13 cellular contexts compared by ENCODE assay signal in the genomic region with DNA sequence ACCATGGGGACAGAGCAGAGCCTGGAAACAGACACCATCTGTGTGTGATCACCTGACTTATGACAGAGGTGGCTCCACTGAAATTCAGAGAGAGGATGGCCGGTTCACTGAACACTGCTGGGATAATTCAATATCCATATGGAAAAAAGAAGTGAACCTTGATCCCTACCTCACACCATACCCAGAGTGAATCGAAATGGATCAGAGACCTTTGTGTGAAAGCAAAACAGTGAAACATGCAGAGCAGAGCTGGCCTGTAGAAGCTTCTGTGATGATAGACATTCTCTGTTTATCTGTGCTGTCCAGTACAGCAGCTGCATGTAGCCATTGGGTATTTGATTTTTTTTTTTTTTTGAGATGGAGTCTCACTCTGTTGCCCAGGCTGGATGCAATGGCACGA.
"Had no signal": no experiment of that assay in that cellular context is flagged by ENCODE, and none has a peak within 500 bp of the region (broad histone marks: within the 10 kb centered on the region; RNA-seq: fewer than 3 reads in every experiment).

No MANE protein-coding gene starts in this region.

- H3K27me3 ChIP-seq: gastrocnemius medialis had no signal

- H3K27me3 Mint-ChIP-seq: activated CD4-positive, alpha-beta T cell treated with anti-CD3 and anti-CD28 coated beads, Interleukin-2, amount 10 ng/mL, durations not matched to agents 7 days and 5 days; activated CD8-positive, alpha-beta memory T cell treated with anti-CD3 and anti-CD28 coated beads, Interleukin-2, amount 10 ng/mL, durations not matched to agents 7 days and 5 days had no signal

- H3K27ac ChIP-seq: gastrocnemius medialis, heart right ventricle, lower lobe of right lung had no signal

- H3K36me3 ChIP-seq: gastrocnemius medialis had no signal

- H3K9me3 ChIP-seq: gastrocnemius medialis had no signal

- DNase-seq: activated CD4-positive, alpha-beta T cell treated with anti-CD3 and anti-CD28 coated beads, Interleukin-2, amount 10 ng/mL, durations not matched to agents 7 days and 5 days; activated CD4-positive, CD25-positive, alpha-beta regulatory T cell; activated CD8-positive, alpha-beta memory T cell treated with anti-CD3 and anti-CD28 coated beads, Interleukin-2, amount 10 ng/mL, durations not matched to agents 7 days and 5 days; activated gamma-delta T cell treated with Interleukin-2 at 50 U/mL for 16 hours; activated T-cell treated with anti-CD3 and anti-CD28 coated beads, Interleukin-2, amount 50 U/mL, for 4 hours; erythroblast; gastrocnemius medialis; left colon; lower lobe of right lung; stimulated activated CD4-positive, alpha-beta T cell treated with anti-CD3 and anti-CD28 coated beads, Interleukin-12 subunit alpha, Interleukin-12 subunit beta, amount 100 ng/mL, for 4 hours; stimulated activated CD4-positive, alpha-beta T cell treated with anti-CD3 and anti-CD28 coated beads, Interleukin-2, amount 100 ng/mL, for 24 hours had no signal

- H3K4me3 ChIP-seq: gastrocnemius medialis, heart right ventricle, lower lobe of right lung had no signal

- H3K9me3 Mint-ChIP-seq: activated CD4-positive, alpha-beta T cell treated with anti-CD3 and anti-CD28 coated beads, Interleukin-2, amount 10 ng/mL, durations not matched to agents 7 days and 5 days; activated T-cell treated with anti-CD3 and anti-CD28 coated beads, Interleukin-2, amount 50 U/mL, for 4 hours had no signal

- H3K4me3 Mint-ChIP-seq: activated CD4-positive, alpha-beta T cell treated with anti-CD3 and anti-CD28 coated beads, Interleukin-2, amount 10 ng/mL, durations not matched to agents 7 days and 5 days; activated CD8-positive, alpha-beta memory T cell treated with anti-CD3 and anti-CD28 coated beads, Interleukin-2, amount 10 ng/mL, durations not matched to agents 7 days and 5 days; activated T-cell treated with anti-CD3 and anti-CD28 coated beads, Interleukin-2, amount 50 U/mL, for 4 hours; T-helper 1 cell treated with Interleukin-12 subunit alpha and Interleukin-12 subunit beta and Interleukin-4 antibody, amounts not matched to agents 30 μg/mL and 1 μg/mL, for 36 hours had no signal

- ATAC-seq: activated CD8-positive, alpha-beta memory T cell treated with anti-CD3 and anti-CD28 coated beads, Interleukin-2, amount 10 ng/mL, durations not matched to agents 7 days and 5 days; activated T-cell treated with anti-CD3 and anti-CD28 coated beads, Interleukin-2, amount 50 U/mL, for 4 hours; gastrocnemius medialis; heart right ventricle; left colon; lower lobe of right lung had no signal

- H3K27ac Mint-ChIP-seq: activated CD8-positive, alpha-beta memory T cell treated with anti-CD3 and anti-CD28 coated beads, Interleukin-2, amount 10 ng/mL, durations not matched to agents 7 days and 5 days; T-helper 1 cell treated with Interleukin-12 subunit alpha and Interleukin-12 subunit beta and Interleukin-4 antibody, amounts not matched to agents 30 μg/mL and 1 μg/mL, for 36 hours had no signal
